Comparison of ENCODE assay signal across 8 cellular contexts in genomic region chr5:131224387-131225191, GRCh38. TPM values are rescaled to one million over a fixed set of nuclear protein-coding genes. Genes with fewer than 3 reads are reported as not detected.
DNase-seq lines count a peak whose midpoint lies in the region; ATAC-seq, FAIRE-seq and TF ChIP-seq lines count a peak whose summit lies in the region.

No MANE protein-coding gene starts in this region.

- intact Hi-C loops in CD4-positive, alpha-beta memory T cell (cut with micrococcal nuclease), result loop anchor here (2.0 kb wide), 1 partner anchor 16 kb away; no protein-coding TSS in a partner anchor
- intact Hi-C loops in K562 (cut with micrococcal nuclease) (no loop called here), aorta (cut with DNase I) (no loop called here)

- no peak overlapping the region for H3K4me3 Mint-ChIP-seq in CD4-positive, alpha-beta memory T cell
- no peak overlapping the region for H3K4me3 Mint-ChIP-seq in endodermal cell

- H3K9me3 Mint-ChIP-seq in CD4-positive, alpha-beta memory T cell, result no peaks in the 10 kb centered on the region
- H3K9me3 Mint-ChIP-seq in endodermal cell, result no peaks in the 10 kb centered on the region

- peaks cover 25% of the 10 kb centered on the region for H3K4me1 ChIP-seq in CD4-positive, alpha-beta memory T cell (ENCODE audit: insufficient read depth, low read length)
- H3K4me1 ChIP-seq in K562 (replicated peaks in 1 of 2; ENCODE audit: control insufficient read depth in 2 of 2, insufficient read depth in 2 of 2, low read length in 2 of 2) (0 out of 5 replicates have a peak, but pooled peaks cover 0 to 4% of the 10 kb centered on the region in 2 experiments), aorta (ENCODE audit: control insufficient read depth in 1 of 2, insufficient read depth in 2 of 2, low read length in 2 of 2) (no peaks in the 10 kb centered on the region), endodermal cell (ENCODE audit: control insufficient read depth, insufficient read depth, low read length) (no peaks in the 10 kb centered on the region)

- 13% methylated on average over 6 of the region's 6 CpGs for WGBS in K562 (ENCODE audit: insufficient coverage, low coverage, missing lambda C conversion rate)
- 77 to 85% methylated on average over 6 of the region's 6 CpGs for WGBS in aorta, 2 donors
- 77 to 90% methylated on average over 2 to 6 of the region's 6 CpGs for WGBS in endodermal cell (ENCODE audit: insufficient coverage in 1 of 2, insufficient read length in 1 of 2), 2 experiments

- FAIRE-seq in K562 (lab: Jason Lieb, UNC), result no peak

- BruUV-seq in K562 (replicated peaks; lab: Mats Ljungman, UMichigan), result no TSS peak

- peak in 4 of 5 donors; percentile 13 to 43 (median 28) for DNase-seq in CD4-positive, alpha-beta memory T cell
- DNase-seq in K562 (ENCODE audit: extremely low read depth in 1 of 4, low spot score in 3 of 4), result no peak
- DNase-seq in aorta, result peak in 1 of 2 donors; percentile 73
- DNase-seq in foreskin fibroblast, result no peak
- DNase-seq in endodermal cell, result no peak
- no peak for DNase-seq in effector CD4-positive, alpha-beta T cell

- no peaks in the 10 kb centered on the region for H3K36me3 ChIP-seq in CD4-positive, alpha-beta memory T cell (ENCODE audit: insufficient read depth, low read length)
- H3K36me3 ChIP-seq in K562 (ENCODE audit: control insufficient read depth, insufficient read depth, low read length) (no peaks in the 10 kb centered on the region), aorta (ENCODE audit: control insufficient read depth in 1 of 2, insufficient read depth in 2 of 2, low read length in 1 of 2) (no peaks in the 10 kb centered on the region), endodermal cell (ENCODE audit: control insufficient read depth, insufficient read depth, low read length) (no peaks in the 10 kb centered on the region)

- CTCF ChIA-PET in CD4-positive, alpha-beta memory T cell (lab: Charles Lee; ENCODE audit: partially characterized antibody), result interaction anchor here (0.8 to 1.4 kb wide), 3 partner anchors 11 to 41 kb away, joined by 3 to 5 read pairs (median 3); no protein-coding TSS in a partner anchor
- CTCF ChIA-PET in K562 (lab: Yijun Ruan, JAX; ENCODE audit: low intra/inter-chr PET ratio), result no interaction called here

- in situ Hi-C loops in K562 (cut with MboI), result no loop called here

- ATAC-seq in GM19372 (IDR thresholded peaks at IDR 0.05; ENCODE audit: low read depth, unreplicated experiment) (peak; percentile 74), HG03196 (IDR thresholded peaks at IDR 0.05; ENCODE audit: unreplicated experiment) (peak; percentile 83), K562 (peak; percentile 39), aorta (ENCODE audit: low FRiP score) (peak; percentile 59)

- peaks cover 0 to 4% (median under 1%) of the 10 kb centered on the region in 4 donors for H3K4me1 Mint-ChIP-seq in CD4-positive, alpha-beta memory T cell
- H3K4me1 Mint-ChIP-seq in endodermal cell, result no peaks in the 10 kb centered on the region

- no peak overlapping the region for H3K4me3 ChIP-seq in CD4-positive, alpha-beta memory T cell (ENCODE audit: low read length in 2 of 2)
- H3K4me3 ChIP-seq in K562 (no peak overlapping the region), aorta (ENCODE audit: low read length in 2 of 2) (no peak overlapping the region), foreskin fibroblast (ENCODE audit: low read depth in 1 of 2, low read length in 2 of 2) (no peak overlapping the region), endodermal cell (ENCODE audit: low read length) (no peak overlapping the region)

- peak overlapping the region; percentile 16 for H3K27ac ChIP-seq in CD4-positive, alpha-beta memory T cell (ENCODE audit: low read depth, low read length)
- H3K27ac ChIP-seq in K562 (ENCODE audit: extremely low read depth, low read depth, low read length) (no peak overlapping the region), aorta (ENCODE audit: low read depth in 1 of 2, low read length in 2 of 2) (no peak overlapping the region), endodermal cell (ENCODE audit: low read depth, low read length) (no peak overlapping the region)

- H3K9me1 ChIP-seq in K562 (ENCODE audit: control insufficient read depth, insufficient read depth, low read length), result no peaks in the 10 kb centered on the region

- no peak overlapping the region for H3K27ac Mint-ChIP-seq in CD4-positive, alpha-beta memory T cell
- no peak overlapping the region for H3K27ac Mint-ChIP-seq in endodermal cell

- H2AFZ ChIP-seq in K562 (ENCODE audit: low read depth, low read length), result 0 out of 2 replicates have a peak overlapping the region, but pooled peaks have one; percentile 32

- no peak overlapping the region for H3K4me2 ChIP-seq in K562 (ENCODE audit: insufficient read depth, low read length)

- no peaks in the 10 kb centered on the region for H3K36me3 Mint-ChIP-seq in CD4-positive, alpha-beta memory T cell
- H3K36me3 Mint-ChIP-seq in endodermal cell (ENCODE audit: low read depth), result no peaks in the 10 kb centered on the region

- no peaks in the 10 kb centered on the region for H4K20me1 ChIP-seq in K562 (replicated peaks; ENCODE audit: control insufficient read depth, insufficient read depth, low read length)

- H3K9me3 ChIP-seq in CD4-positive, alpha-beta memory T cell (ENCODE audit: control insufficient read depth in 1 of 2, low read length in 2 of 2), result no peaks in the 10 kb centered on the region
- H3K9me3 ChIP-seq in K562 (replicated peaks; ENCODE audit: control insufficient read depth, insufficient read depth, low read depth, low read length) (no peaks in the 10 kb centered on the region), aorta (ENCODE audit: control insufficient read depth, low read length) (no peaks in the 10 kb centered on the region), endodermal cell (ENCODE audit: control insufficient read depth, low read length) (no peaks in the 10 kb centered on the region)

- TF ChIP-seq CTCF in K562 (IDR thresholded peaks at IDR 0.05 in 2 of 3, conservative IDR thresholded peaks at IDR 0.05 in 1 of 3; ENCODE audit: insufficient read depth in 2 of 3, low read depth in 1 of 3, low read length in 3 of 3) (no peak), foreskin fibroblast (IDR thresholded peaks at IDR 0.05; ENCODE audit: low read depth, low read length) (no peak), endodermal cell (conservative IDR thresholded peaks at IDR 0.05) (no peak)

- no peaks in the 10 kb centered on the region for H3K27me3 ChIP-seq in CD4-positive, alpha-beta memory T cell (ENCODE audit: insufficient read depth, low read length)
- peaks cover 0 to 5% of the 10 kb centered on the region in 2 experiments; a peak in 1 of 5 replicates for H3K27me3 ChIP-seq in K562 (ENCODE audit: control insufficient read depth in 2 of 2, insufficient read depth in 2 of 2, low read length in 2 of 2)
- H3K27me3 ChIP-seq in aorta (ENCODE audit: control insufficient read depth in 1 of 2, insufficient read depth in 2 of 2, low read length in 1 of 2), result no peaks in the 10 kb centered on the region
- H3K27me3 ChIP-seq in endodermal cell (ENCODE audit: control insufficient read depth, insufficient read depth, low read length, poor library complexity, severe bottlenecking), result no peaks in the 10 kb centered on the region

- TF ChIP-seq EP300 in K562 (IDR thresholded peaks at IDR 0.05; ENCODE audit: low read length), result no peak

- no peaks in the 10 kb centered on the region for H3K27me3 Mint-ChIP-seq in CD4-positive, alpha-beta memory T cell
- H3K27me3 Mint-ChIP-seq in endodermal cell (ENCODE audit: insufficient read depth), result no peaks in the 10 kb centered on the region

- H3K9ac ChIP-seq in K562 (ENCODE audit: insufficient read depth in 1 of 2, low read depth in 2 of 2, low read length in 2 of 2) (peak overlapping the region in 1 of 2 experiments; percentile 63; a peak in 2 of 4 replicates), endodermal cell (ENCODE audit: extremely low read depth, low read length, poor library complexity, severe bottlenecking) (no peak overlapping the region)

- no peaks in the 10 kb centered on the region for H3K79me2 ChIP-seq in K562 (ENCODE audit: control insufficient read depth, insufficient read depth, low read length)

- POLR2A ChIA-PET in CD4-positive, alpha-beta memory T cell (lab: Charles Lee; ENCODE audit: partially characterized antibody), result interaction anchor here (0.8 to 1.2 kb wide), 4 partner anchors 12 to 39 kb away, joined by 4 to 7 read pairs (median 4); partner anchors contain the start of gene CDC42SE2
- POLR2A ChIA-PET in K562 (lab: Yijun Ruan, JAX), result interaction anchor here (1.0 kb wide), 1 partner anchor 15 kb away, joined by 3 read pairs; no protein-coding TSS in a partner anchor

- no peak for TF ChIP-seq RAD21 in K562 (CRISPR knock-in tag; conservative IDR thresholded peaks at IDR 0.05 in 1 of 2, IDR thresholded peaks at IDR 0.05 in 1 of 2)

- TF ChIP-seq POLR2A in K562 (conservative IDR thresholded peaks at IDR 0.05), result no peak

RNA-seq across cellular contexts. Expression of gene CDC42SE2, which starts 39.3 kb away (rescaled TPM):
- 100 to 1,000 TPM; 298 to 316 TPM for total RNA-seq in CD4-positive, alpha-beta memory T cell
- polyA plus RNA-seq in CD4-positive, alpha-beta memory T cell, result 100 to 1,000 TPM; 414 to 773 TPM
- 14.0 and 31.6 TPM in 2 replicates for total RNA-seq in K562 (2011; cell fraction: chromatin; rRNA removed; ENCODE audit: low replicate concordance)
- 8.8 and 11.4 TPM in 2 replicates for total RNA-seq in K562 (2011; cell fraction: nucleolus; rRNA removed)
- total RNA-seq in K562 (2011; cell fraction: nucleoplasm; rRNA removed), result 23.0 and 38.4 TPM in 2 replicates
- 24.8 and 31.2 TPM in 2 replicates for total RNA-seq in K562 (2014; rRNA removed)
- total RNA-seq in K562 (2014; rRNA removed; fragmentation: Illumina TruSeq; extraction: Trizol), result 40.5 and 46.8 TPM in 2 replicates
- total RNA-seq in K562 (2015; rRNA removed; fragmentation: Illumina TruSeq; extraction: Trizol), result 38.0 and 39.7 TPM in 2 replicates
- total RNA-seq in K562 (2021), result 32.7 and 34.2 TPM in 2 replicates
- polyA plus RNA-seq in K562 (2011; rRNA removed), result 30.9 and 44.3 TPM in 2 replicates
- 9.3 and 24.7 TPM in 2 replicates for polyA plus RNA-seq in K562 (2011; cell fraction: cytosol; rRNA removed)
- 6.0 and 9.8 TPM in 2 replicates for polyA plus RNA-seq in K562 (2011; cell fraction: nucleus; rRNA removed)
- polyA plus RNA-seq in K562 (2012), result 25.2 and 27.7 TPM in 2 replicates
- 30.0 and 33.8 TPM in 2 replicates for polyA plus RNA-seq in K562 (2014; fragmentation: Illumina TruSeq; extraction: Trizol)
- polyA plus RNA-seq in K562 (2014; fragmentation: Nextera tagmentation; extraction: Ambion mirVana), result 10 to 100 TPM; 25.9 to 27.9 TPM
- 27.6 and 34.3 TPM in 2 replicates for polyA plus RNA-seq in K562 (2014; rRNA removed)
- 57.8 and 58.4 TPM in 2 replicates for polyA minus RNA-seq in K562 (2011; rRNA and poly(A)+ RNA removed)
- 12.7 and 19.6 TPM in 2 replicates for polyA minus RNA-seq in K562 (2011; cell fraction: cytosol; rRNA and poly(A)+ RNA removed)
- polyA minus RNA-seq in K562 (2011; cell fraction: nucleus; rRNA and poly(A)+ RNA removed), result 11.4 and 14.8 TPM in 2 replicates
- 10 to 100 TPM; 20.4 to 25.6 TPM for total RNA-seq in aorta
- 10 to 100 TPM; 12.1 to 30.2 TPM for polyA plus RNA-seq in aorta
- total RNA-seq in endodermal cell, result 10 to 100 TPM; 28.6 to 36.4 TPM
- 29.8 TPM for polyA plus RNA-seq in endodermal cell (2013, experiment 1 of 2)
- 26.4 TPM for polyA plus RNA-seq in endodermal cell (2013, experiment 2 of 2)

RNA-seq across cellular contexts. Expression of gene LYRM7, which starts 53.8 kb away (rescaled TPM):
- 10 to 100 TPM; 16.7 to 18.4 TPM for total RNA-seq in CD4-positive, alpha-beta memory T cell
- 10 to 100 TPM in 1 of 2 donors, 1 to 10 TPM in 1; 7.0 to 11.4 TPM for polyA plus RNA-seq in CD4-positive, alpha-beta memory T cell
- total RNA-seq in K562 (2011; cell fraction: chromatin; rRNA removed; ENCODE audit: low replicate concordance), result 3.4 and 15.9 TPM in 2 replicates
- 2.3 and 5.9 TPM in 2 replicates for total RNA-seq in K562 (2011; cell fraction: nucleolus; rRNA removed)
- total RNA-seq in K562 (2011; cell fraction: nucleoplasm; rRNA removed), result 7.1 and 17.6 TPM in 2 replicates
- 16.2 and 22.9 TPM in 2 replicates for total RNA-seq in K562 (2014; rRNA removed)
- 39.4 and 43.5 TPM in 2 replicates for total RNA-seq in K562 (2014; rRNA removed; fragmentation: Illumina TruSeq; extraction: Trizol)
- total RNA-seq in K562 (2015; rRNA removed; fragmentation: Illumina TruSeq; extraction: Trizol), result 28.1 and 33.3 TPM in 2 replicates
- 27.1 and 32.7 TPM in 2 replicates for total RNA-seq in K562 (2021)
- polyA plus RNA-seq in K562 (2011; rRNA removed), result 18.4 and 24.1 TPM in 2 replicates
- polyA plus RNA-seq in K562 (2011; cell fraction: cytosol; rRNA removed), result 3.9 and 8.6 TPM in 2 replicates
- 3.9 and 4.9 TPM in 2 replicates for polyA plus RNA-seq in K562 (2011; cell fraction: nucleus; rRNA removed)
- polyA plus RNA-seq in K562 (2012), result 16.2 and 18.8 TPM in 2 replicates
- polyA plus RNA-seq in K562 (2014; fragmentation: Illumina TruSeq; extraction: Trizol), result 33.4 and 37.2 TPM in 2 replicates
- 10 to 100 TPM; 53.6 to 70.1 TPM for polyA plus RNA-seq in K562 (2014; fragmentation: Nextera tagmentation; extraction: Ambion mirVana)
- 24.4 and 28.3 TPM in 2 replicates for polyA plus RNA-seq in K562 (2014; rRNA removed)
- polyA minus RNA-seq in K562 (2011; rRNA and poly(A)+ RNA removed), result 11.9 and 12.4 TPM in 2 replicates
- polyA minus RNA-seq in K562 (2011; cell fraction: cytosol; rRNA and poly(A)+ RNA removed), result 14.7 and 19.9 TPM in 2 replicates
- 2.0 and 4.0 TPM in 2 replicates for polyA minus RNA-seq in K562 (2011; cell fraction: nucleus; rRNA and poly(A)+ RNA removed)
- total RNA-seq in aorta, result 10 to 100 TPM in 1 of 2 donors, 1 to 10 TPM in 1; 7.1 to 12.0 TPM
- polyA plus RNA-seq in aorta, result 1 to 10 TPM; 4.5 to 5.1 TPM
- 1 to 10 TPM; 8.8 to 9.0 TPM for total RNA-seq in endodermal cell
- polyA plus RNA-seq in endodermal cell (2013, experiment 1 of 2), result 9.4 TPM
- 10.6 TPM for polyA plus RNA-seq in endodermal cell (2013, experiment 2 of 2)

RNA-seq across cellular contexts. Expression of gene HINT1, which starts 59.5 kb away (rescaled TPM):
- 100 to 1,000 TPM; 278 to 289 TPM for total RNA-seq in CD4-positive, alpha-beta memory T cell
- 100 to 1,000 TPM; 445 to 559 TPM for polyA plus RNA-seq in CD4-positive, alpha-beta memory T cell
- total RNA-seq in K562 (2011; cell fraction: chromatin; rRNA removed; ENCODE audit: low replicate concordance), result 107 and 146 TPM in 2 replicates
- 142 and 143 TPM in 2 replicates for total RNA-seq in K562 (2011; cell fraction: nucleolus; rRNA removed)
- 174 and 224 TPM in 2 replicates for total RNA-seq in K562 (2011; cell fraction: nucleoplasm; rRNA removed)
- 377 and 382 TPM in 2 replicates for total RNA-seq in K562 (2014; rRNA removed)
- total RNA-seq in K562 (2014; rRNA removed; fragmentation: Illumina TruSeq; extraction: Trizol), result 401 and 433 TPM in 2 replicates
- 460 and 500 TPM in 2 replicates for total RNA-seq in K562 (2015; rRNA removed; fragmentation: Illumina TruSeq; extraction: Trizol)
- 296 and 326 TPM in 2 replicates for total RNA-seq in K562 (2021)
- polyA plus RNA-seq in K562 (2011; rRNA removed), result 922 and 1,017 TPM in 2 replicates
- polyA plus RNA-seq in K562 (2011; cell fraction: cytosol; rRNA removed), result 360 and 636 TPM in 2 replicates
- polyA plus RNA-seq in K562 (2011; cell fraction: nucleus; rRNA removed), result 333 and 486 TPM in 2 replicates
- 503 and 613 TPM in 2 replicates for polyA plus RNA-seq in K562 (2012)
- polyA plus RNA-seq in K562 (2014; fragmentation: Illumina TruSeq; extraction: Trizol), result 284 and 302 TPM in 2 replicates
- polyA plus RNA-seq in K562 (2014; fragmentation: Nextera tagmentation; extraction: Ambion mirVana), result 1,000 to 10,000 TPM; 1,005 to 1,027 TPM
- 596 and 707 TPM in 2 replicates for polyA plus RNA-seq in K562 (2014; rRNA removed)
- polyA minus RNA-seq in K562 (2011; rRNA and poly(A)+ RNA removed), result 291 and 318 TPM in 2 replicates
- 107 and 120 TPM in 2 replicates for polyA minus RNA-seq in K562 (2011; cell fraction: cytosol; rRNA and poly(A)+ RNA removed)
- polyA minus RNA-seq in K562 (2011; cell fraction: nucleus; rRNA and poly(A)+ RNA removed), result 79.7 and 139 TPM in 2 replicates
- 100 to 1,000 TPM; 107 to 133 TPM for total RNA-seq in aorta
- polyA plus RNA-seq in aorta, result 100 to 1,000 TPM; 217 to 436 TPM
- total RNA-seq in endodermal cell, result 100 to 1,000 TPM; 174 to 239 TPM
- polyA plus RNA-seq in endodermal cell (2013, experiment 1 of 2), result 347 TPM
- 347 TPM for polyA plus RNA-seq in endodermal cell (2013, experiment 2 of 2)

Comparison
In these comparisons a context has a peak if more than half of its experiments do, and no peak if none do; other contexts are left out.
1. DNase-seq: peak in CD4-positive, alpha-beta memory T cell (4 of 5); none in K562 (0 of 4), foreskin fibroblast (0 of 2), endodermal cell (single experiment) and effector CD4-positive, alpha-beta T cell (single experiment).
2. RNA of gene CDC42SE2, which starts 39.3 kb away (total RNA-seq): 298 to 316 TPM in CD4-positive, alpha-beta memory T cell; 8.8 to 46.8 TPM in K562, 28.6 to 36.4 TPM in endodermal cell and 20.4 to 25.6 TPM in aorta; every median in the first group is over 4 times any median in the second.
3. Peak in every context shown above with its lines, with median percentiles within 50 percentile points of each other: ATAC-seq.